ENCODE assay signal across 15 cellular contexts in genomic region chr6:32397252-32397920, GRCh38. TPM values are rescaled to one million over a fixed set of nuclear protein-coding genes. Genes with fewer than 3 reads are reported as not detected.
DNase-seq lines count a peak whose midpoint lies in the region; ATAC-seq and TF ChIP-seq lines count a peak whose summit lies in the region.
"Had no signal": no experiment of that assay in that cellular context is flagged by ENCODE, and none has a peak within 500 bp of the region (broad histone marks: within the 10 kb centered on the region; RNA-seq: fewer than 3 reads in every experiment).

No MANE protein-coding gene starts in this region.

- H3K9me3 ChIP-seq in psoas muscle (no peaks in the 10 kb centered on the region), suprapubic skin (no peaks in the 10 kb centered on the region)

- peaks cover 29% of the 10 kb centered on the region for H3K27me3 Mint-ChIP-seq in chondrocyte (ENCODE audit: low read depth)

- intact Hi-C loops in psoas muscle (cut with DNase I) = loop anchor here in 1 of 2 donors (10.0 kb wide), 1 partner anchor 143 kb away; no protein-coding TSS in a partner anchor

- no peaks in the 10 kb centered on the region for H3K4me1 Mint-ChIP-seq in chondrocyte (ENCODE audit: low read depth)

- peaks cover 4% of the 10 kb centered on the region for H3K9me3 Mint-ChIP-seq in chondrocyte (ENCODE audit: low read depth)

- H3K4me1 ChIP-seq in psoas muscle (no peaks in the 10 kb centered on the region), suprapubic skin (peaks cover 16% of the 10 kb centered on the region)

- no peaks in the 10 kb centered on the region for H3K36me3 Mint-ChIP-seq in chondrocyte (ENCODE audit: low read depth)

- no peak overlapping the region for H3K27ac Mint-ChIP-seq in chondrocyte (ENCODE audit: unreplicated experiment)

- no peak overlapping the region for H3K27ac ChIP-seq in psoas muscle
- no peak overlapping the region for H3K27ac ChIP-seq in suprapubic skin
- H3K27ac ChIP-seq: SK-N-MC had no signal

- H3K4me3 ChIP-seq in psoas muscle = no peak overlapping the region
- no peak overlapping the region for H3K4me3 ChIP-seq in suprapubic skin
- H3K4me3 ChIP-seq: SK-N-MC had no signal

- no peak overlapping the region for H3K4me3 Mint-ChIP-seq in chondrocyte (ENCODE audit: unreplicated experiment)

- TF ChIP-seq EP300 in suprapubic skin (IDR thresholded peaks at IDR 0.05) = no peak

- 64 to 72% (median 72%) methylated on average over 7 of the region's 7 CpGs for WGBS in psoas muscle, 3 donors
- WGBS in suprapubic skin = 77% methylated on average over 7 of the region's 7 CpGs

- TF ChIP-seq CTCF in psoas muscle (IDR thresholded peaks at IDR 0.05) = no peak
- no peak for TF ChIP-seq CTCF in chondrocyte (IDR thresholded peaks at IDR 0.05)
- no peak for TF ChIP-seq CTCF in suprapubic skin (IDR thresholded peaks at IDR 0.05)

- H3K27me3 ChIP-seq in psoas muscle (ENCODE audit: insufficient read depth in 3 of 3, low read length in 2 of 3) = peaks cover 0 to 3% (median 0%) of the 10 kb centered on the region in 3 donors
- no peaks in the 10 kb centered on the region for H3K27me3 ChIP-seq in suprapubic skin

- DNase-seq in germinal center (ENCODE audit: low spot score) (peak; percentile 65), psoas muscle (no peak), chondrocyte (ENCODE audit: low spot score) (no peak), suprapubic skin (ENCODE audit: low spot score in 2 of 2) (no peak)
- DNase-seq: activated CD8-positive, alpha-beta memory T cell treated with anti-CD3 and anti-CD28 coated beads, Interleukin-2, amount 50 U/mL, for 48 hours; DND-41; NCI-H1436 treated with DMSO at 0.1 percent for 48 hours; stimulated activated CD4-positive, alpha-beta T cell treated with anti-CD3 and anti-CD28 coated beads, Interleukin-12 subunit alpha, Interleukin-12 subunit beta, amount 100 ng/mL, for 4 hours had no signal

- H3K36me3 ChIP-seq in psoas muscle (ENCODE audit: insufficient read depth in 1 of 2, low read depth in 1 of 2) (no peaks in the 10 kb centered on the region), suprapubic skin (no peaks in the 10 kb centered on the region)

- no peak for TF ChIP-seq POLR2A in suprapubic skin (IDR thresholded peaks at IDR 0.05)

- peak; percentile 56 for ATAC-seq in GM18868 (IDR thresholded peaks at IDR 0.05; ENCODE audit: unreplicated experiment)
- peak; percentile 88 for ATAC-seq in GM21529 (IDR thresholded peaks at IDR 0.05; ENCODE audit: unreplicated experiment)
- peak; percentile 87 for ATAC-seq in HG03432 (IDR thresholded peaks at IDR 0.05; ENCODE audit: unreplicated experiment)
- no peak for ATAC-seq in psoas muscle
- ATAC-seq in HG03159 (IDR thresholded peaks at IDR 0.05; ENCODE audit: unreplicated experiment) = no peak

RNA-seq across cellular contexts. Expression of gene BTNL2, which starts 9.6 kb away (rescaled TPM):
- total RNA-seq in psoas muscle (not detected), chondrocyte (not detected in 3 replicates), suprapubic skin (not detected)
- polyA plus RNA-seq in psoas muscle = not detected
- total RNA-seq: cardiac septum, glomerular endothelial cell had no signal

RNA-seq across cellular contexts. Expression of gene TSBP1, which starts 25.7 kb away (rescaled TPM):
- total RNA-seq in psoas muscle (not detected), chondrocyte (not detected in 3 replicates), suprapubic skin (not detected)
- polyA plus RNA-seq in psoas muscle = not detected
- total RNA-seq: cardiac septum, glomerular endothelial cell had no signal

RNA-seq across cellular contexts. Expression of gene HLA-DRA, which starts 42.3 kb away (rescaled TPM):
- total RNA-seq in psoas muscle (10 to 100 TPM; 19.9 to 90.0 (median 61.9) TPM), chondrocyte (not detected in 3 replicates), suprapubic skin (100 to 1,000 TPM; 126 to 261 (median 220) TPM)
- polyA plus RNA-seq in psoas muscle = 10 to 100 TPM; 32.0 to 43.0 (median 35.3) TPM

Comparison
In these comparisons a context has a peak if more than half of its experiments do, and no peak if none do; other contexts are left out.
1. ATAC-seq: peak in GM18868 (single experiment), GM21529 (single experiment) and HG03432 (single experiment); none in psoas muscle (0 of 4) and HG03159 (single experiment).
2. RNA of gene HLA-DRA, which starts 42.3 kb away (total RNA-seq): 126 to 261 TPM in suprapubic skin and 19.9 to 90.0 TPM in psoas muscle; not detected in chondrocyte; every median in the first group is over 10 times any median in the second.